Comparison of ENCODE assay signal across 1 cellular context in the genomic region with DNA sequence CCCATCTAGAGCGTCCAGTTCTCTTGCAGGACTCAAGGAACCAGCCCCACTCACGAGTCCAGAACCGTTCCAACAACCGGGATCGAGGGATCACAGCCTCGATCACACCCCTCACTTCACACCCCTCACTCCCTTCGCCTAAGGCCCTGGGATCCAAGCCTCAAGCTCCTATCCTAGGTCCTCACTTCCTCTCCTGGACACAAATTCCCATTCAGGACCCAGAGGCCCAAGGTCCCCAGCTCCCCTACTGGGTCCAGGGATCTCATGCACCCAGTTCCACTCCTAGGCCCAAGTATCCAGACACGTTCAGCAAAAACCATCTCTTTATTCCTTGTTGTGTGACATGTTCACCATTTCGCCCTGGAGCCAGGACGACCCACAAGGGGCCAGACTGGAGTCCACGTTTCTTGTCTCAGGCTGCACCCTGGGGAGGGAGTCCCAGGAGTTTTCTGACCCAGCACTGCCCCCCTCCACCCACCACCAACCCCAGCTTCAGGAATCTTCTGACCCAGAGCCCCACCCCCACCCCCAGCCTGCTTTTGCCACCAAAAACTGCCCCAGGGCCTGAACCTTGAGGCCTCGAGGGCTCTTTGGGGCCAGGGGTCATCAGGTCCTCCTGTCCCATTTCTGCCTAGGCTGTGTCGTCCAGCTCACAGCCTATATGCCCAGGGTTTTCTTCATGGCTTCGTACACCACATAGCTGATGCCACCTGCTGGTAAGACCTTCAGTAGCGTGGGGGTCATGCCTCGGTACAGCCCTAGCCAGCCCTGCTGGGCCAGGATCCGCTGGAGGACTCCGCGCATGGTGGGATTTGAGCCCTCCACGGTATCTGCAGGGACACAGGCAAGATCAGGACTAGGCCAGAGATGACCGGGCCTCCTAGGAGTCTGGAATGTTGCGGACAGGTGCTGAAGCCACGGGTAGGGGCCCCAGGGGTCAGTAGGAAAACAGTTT.
TF ChIP-seq lines count a peak whose summit lies in the region.

No MANE protein-coding gene starts in this region.

TF ChIP-seq in K562, 482 proteins besides CTCF, POLR2A, EP300 and RAD21 (continues in another document):
- TF ChIP-seq FOSL1 (tag; conservative IDR thresholded peaks at IDR 0.05) (no peak), ZNF274 (IDR thresholded peaks at IDR 0.05; ENCODE audit: borderline replicate concordance, low read depth, low read length) (no peak), PRMT5 (CRISPR knock-in tag; IDR thresholded peaks at IDR 0.05) (no peak), ZNF707 (CRISPR knock-in tag; conservative IDR thresholded peaks at IDR 0.05) (0 out of 2 replicates have a peak, but pooled peaks have one; percentile 1), CHCHD3 (CRISPR knock-in tag; IDR thresholded peaks at IDR 0.05) (no peak), IFI16 (CRISPR knock-in tag; IDR thresholded peaks at IDR 0.05) (no peak), FOXA3 (CRISPR knock-in tag; conservative IDR thresholded peaks at IDR 0.05 in 1 of 2, IDR thresholded peaks at IDR 0.05 in 1 of 2) (no peak), SIN3B (IDR thresholded peaks at IDR 0.05; ENCODE audit: low read depth) (no peak), DMBX1 (CRISPR knock-in tag; IDR thresholded peaks at IDR 0.05; ENCODE audit: borderline replicate concordance) (peak; percentile 8; the same call in 1 of the 2 replicates), BCL6 (CRISPR knock-in tag; IDR thresholded peaks at IDR 0.05) (no peak), NFIX (CRISPR knock-in tag; IDR thresholded peaks at IDR 0.05; ENCODE audit: low read depth) (no peak), YY1 (IDR thresholded peaks at IDR 0.05; ENCODE audit: borderline replicate concordance in 1 of 3, control insufficient read depth in 1 of 3, extremely low read depth in 1 of 3, insufficient read depth in 3 of 3, insufficient read length in 1 of 3, insufficient replicate concordance in 2 of 3, low read depth in 1 of 3, low read length in 2 of 3) (no peak), BACH1 (tag; IDR thresholded peaks at IDR 0.05) (no peak), ARID2 (IDR thresholded peaks at IDR 0.05) (no peak), ZNF586 (CRISPR knock-in tag; conservative IDR thresholded peaks at IDR 0.05) (no peak), ZNF197 (CRISPR knock-in tag; IDR thresholded peaks at IDR 0.05; ENCODE audit: low read depth) (peak; percentile 90; the same call in 1 of the 2 replicates), MAZ (CRISPR knock-in tag; conservative IDR thresholded peaks at IDR 0.05 in 1 of 2, IDR thresholded peaks at IDR 0.05 in 1 of 2) (0 out of 4 replicates have a peak, but pooled peaks of 1 of the 2 experiments have one; percentile 33), ZNF696 (CRISPR knock-in tag; conservative IDR thresholded peaks at IDR 0.05) (no peak), EGR1 (conservative IDR thresholded peaks at IDR 0.05) (no peak), MTA2 (IDR thresholded peaks at IDR 0.05; ENCODE audit: low read depth) (no peak), ADNP (tag; IDR thresholded peaks at IDR 0.05) (no peak), ZNF780A (CRISPR knock-in tag; IDR thresholded peaks at IDR 0.05) (no peak), ATF6 (CRISPR knock-in tag; IDR thresholded peaks at IDR 0.05) (no peak), KLF6 (CRISPR knock-in tag; IDR thresholded peaks at IDR 0.05; ENCODE audit: borderline replicate concordance) (no peak), NFIC (IDR thresholded peaks at IDR 0.05) (0 out of 2 replicates have a peak, but pooled peaks have one; percentile 2), DPF2 (IDR thresholded peaks at IDR 0.05) (peak; percentile 27; the same call in 1 of the 2 replicates), HMG20A (CRISPR knock-in tag; conservative IDR thresholded peaks at IDR 0.05) (no peak), FOXJ2 (tag; IDR thresholded peaks at IDR 0.05) (no peak), HDAC8 (tag; IDR thresholded peaks at IDR 0.05) (0 out of 2 replicates have a peak, but pooled peaks have one; percentile 1), MYNN (IDR thresholded peaks at IDR 0.05) (no peak), MYNN (CRISPR knock-in tag; IDR thresholded peaks at IDR 0.05) (no peak)
- TF ChIP-seq, protein P1, sequence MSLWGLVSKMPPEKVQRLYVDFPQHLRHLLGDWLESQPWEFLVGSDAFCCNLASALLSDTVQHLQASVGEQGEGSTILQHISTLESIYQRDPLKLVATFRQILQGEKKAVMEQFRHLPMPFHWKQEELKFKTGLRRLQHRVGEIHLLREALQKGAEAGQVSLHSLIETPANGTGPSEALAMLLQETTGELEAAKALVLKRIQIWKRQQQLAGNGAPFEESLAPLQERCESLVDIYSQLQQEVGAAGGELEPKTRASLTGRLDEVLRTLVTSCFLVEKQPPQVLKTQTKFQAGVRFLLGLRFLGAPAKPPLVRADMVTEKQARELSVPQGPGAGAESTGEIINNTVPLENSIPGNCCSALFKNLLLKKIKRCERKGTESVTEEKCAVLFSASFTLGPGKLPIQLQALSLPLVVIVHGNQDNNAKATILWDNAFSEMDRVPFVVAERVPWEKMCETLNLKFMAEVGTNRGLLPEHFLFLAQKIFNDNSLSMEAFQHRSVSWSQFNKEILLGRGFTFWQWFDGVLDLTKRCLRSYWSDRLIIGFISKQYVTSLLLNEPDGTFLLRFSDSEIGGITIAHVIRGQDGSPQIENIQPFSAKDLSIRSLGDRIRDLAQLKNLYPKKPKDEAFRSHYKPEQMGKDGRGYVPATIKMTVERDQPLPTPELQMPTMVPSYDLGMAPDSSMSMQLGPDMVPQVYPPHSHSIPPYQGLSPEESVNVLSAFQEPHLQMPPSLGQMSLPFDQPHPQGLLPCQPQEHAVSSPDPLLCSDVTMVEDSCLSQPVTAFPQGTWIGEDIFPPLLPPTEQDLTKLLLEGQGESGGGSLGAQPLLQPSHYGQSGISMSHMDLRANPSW (CRISPR knock-in tag; IDR thresholded peaks at IDR 0.05) = 0 out of 2 replicates have a peak, but pooled peaks have one; percentile 2
- TF ChIP-seq, protein P2, sequence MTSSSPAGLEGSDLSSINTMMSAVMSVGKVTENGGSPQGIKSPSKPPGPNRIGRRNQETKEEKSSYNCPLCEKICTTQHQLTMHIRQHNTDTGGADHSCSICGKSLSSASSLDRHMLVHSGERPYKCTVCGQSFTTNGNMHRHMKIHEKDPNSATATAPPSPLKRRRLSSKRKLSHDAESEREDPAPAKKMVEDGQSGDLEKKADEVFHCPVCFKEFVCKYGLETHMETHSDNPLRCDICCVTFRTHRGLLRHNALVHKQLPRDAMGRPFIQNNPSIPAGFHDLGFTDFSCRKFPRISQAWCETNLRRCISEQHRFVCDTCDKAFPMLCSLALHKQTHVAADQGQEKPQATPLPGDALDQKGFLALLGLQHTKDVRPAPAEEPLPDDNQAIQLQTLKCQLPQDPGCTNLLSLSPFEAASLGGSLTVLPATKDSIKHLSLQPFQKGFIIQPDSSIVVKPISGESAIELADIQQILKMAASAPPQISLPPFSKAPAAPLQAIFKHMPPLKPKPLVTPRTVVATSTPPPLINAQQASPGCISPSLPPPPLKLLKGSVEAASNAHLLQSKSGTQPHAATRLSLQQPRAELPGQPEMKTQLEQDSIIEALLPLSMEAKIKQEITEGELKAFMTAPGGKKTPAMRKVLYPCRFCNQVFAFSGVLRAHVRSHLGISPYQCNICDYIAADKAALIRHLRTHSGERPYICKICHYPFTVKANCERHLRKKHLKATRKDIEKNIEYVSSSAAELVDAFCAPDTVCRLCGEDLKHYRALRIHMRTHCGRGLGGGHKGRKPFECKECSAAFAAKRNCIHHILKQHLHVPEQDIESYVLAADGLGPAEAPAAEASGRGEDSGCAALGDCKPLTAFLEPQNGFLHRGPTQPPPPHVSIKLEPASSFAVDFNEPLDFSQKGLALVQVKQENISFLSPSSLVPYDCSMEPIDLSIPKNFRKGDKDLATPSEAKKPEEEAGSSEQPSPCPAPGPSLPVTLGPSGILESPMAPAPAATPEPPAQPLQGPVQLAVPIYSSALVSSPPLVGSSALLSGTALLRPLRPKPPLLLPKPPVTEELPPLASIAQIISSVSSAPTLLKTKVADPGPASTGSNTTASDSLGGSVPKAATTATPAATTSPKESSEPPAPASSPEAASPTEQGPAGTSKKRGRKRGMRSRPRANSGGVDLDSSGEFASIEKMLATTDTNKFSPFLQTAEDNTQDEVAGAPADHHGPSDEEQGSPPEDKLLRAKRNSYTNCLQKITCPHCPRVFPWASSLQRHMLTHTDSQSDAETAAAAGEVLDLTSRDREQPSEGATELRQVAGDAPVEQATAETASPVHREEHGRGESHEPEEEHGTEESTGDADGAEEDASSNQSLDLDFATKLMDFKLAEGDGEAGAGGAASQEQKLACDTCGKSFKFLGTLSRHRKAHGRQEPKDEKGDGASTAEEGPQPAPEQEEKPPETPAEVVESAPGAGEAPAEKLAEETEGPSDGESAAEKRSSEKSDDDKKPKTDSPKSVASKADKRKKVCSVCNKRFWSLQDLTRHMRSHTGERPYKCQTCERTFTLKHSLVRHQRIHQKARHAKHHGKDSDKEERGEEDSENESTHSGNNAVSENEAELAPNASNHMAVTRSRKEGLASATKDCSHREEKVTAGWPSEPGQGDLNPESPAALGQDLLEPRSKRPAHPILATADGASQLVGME (CRISPR knock-in tag; IDR thresholded peaks at IDR 0.05) = 0 out of 2 replicates have a peak, but pooled peaks have one; percentile 5
- TF ChIP-seq, protein P3, sequence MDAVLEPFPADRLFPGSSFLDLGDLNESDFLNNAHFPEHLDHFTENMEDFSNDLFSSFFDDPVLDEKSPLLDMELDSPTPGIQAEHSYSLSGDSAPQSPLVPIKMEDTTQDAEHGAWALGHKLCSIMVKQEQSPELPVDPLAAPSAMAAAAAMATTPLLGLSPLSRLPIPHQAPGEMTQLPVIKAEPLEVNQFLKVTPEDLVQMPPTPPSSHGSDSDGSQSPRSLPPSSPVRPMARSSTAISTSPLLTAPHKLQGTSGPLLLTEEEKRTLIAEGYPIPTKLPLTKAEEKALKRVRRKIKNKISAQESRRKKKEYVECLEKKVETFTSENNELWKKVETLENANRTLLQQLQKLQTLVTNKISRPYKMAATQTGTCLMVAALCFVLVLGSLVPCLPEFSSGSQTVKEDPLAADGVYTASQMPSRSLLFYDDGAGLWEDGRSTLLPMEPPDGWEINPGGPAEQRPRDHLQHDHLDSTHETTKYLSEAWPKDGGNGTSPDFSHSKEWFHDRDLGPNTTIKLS (IDR thresholded peaks at IDR 0.05; ENCODE audit: borderline replicate concordance, low read depth) = peak; percentile 32; the same call in 1 of the 2 replicates
- TF ChIP-seq, protein P4, sequence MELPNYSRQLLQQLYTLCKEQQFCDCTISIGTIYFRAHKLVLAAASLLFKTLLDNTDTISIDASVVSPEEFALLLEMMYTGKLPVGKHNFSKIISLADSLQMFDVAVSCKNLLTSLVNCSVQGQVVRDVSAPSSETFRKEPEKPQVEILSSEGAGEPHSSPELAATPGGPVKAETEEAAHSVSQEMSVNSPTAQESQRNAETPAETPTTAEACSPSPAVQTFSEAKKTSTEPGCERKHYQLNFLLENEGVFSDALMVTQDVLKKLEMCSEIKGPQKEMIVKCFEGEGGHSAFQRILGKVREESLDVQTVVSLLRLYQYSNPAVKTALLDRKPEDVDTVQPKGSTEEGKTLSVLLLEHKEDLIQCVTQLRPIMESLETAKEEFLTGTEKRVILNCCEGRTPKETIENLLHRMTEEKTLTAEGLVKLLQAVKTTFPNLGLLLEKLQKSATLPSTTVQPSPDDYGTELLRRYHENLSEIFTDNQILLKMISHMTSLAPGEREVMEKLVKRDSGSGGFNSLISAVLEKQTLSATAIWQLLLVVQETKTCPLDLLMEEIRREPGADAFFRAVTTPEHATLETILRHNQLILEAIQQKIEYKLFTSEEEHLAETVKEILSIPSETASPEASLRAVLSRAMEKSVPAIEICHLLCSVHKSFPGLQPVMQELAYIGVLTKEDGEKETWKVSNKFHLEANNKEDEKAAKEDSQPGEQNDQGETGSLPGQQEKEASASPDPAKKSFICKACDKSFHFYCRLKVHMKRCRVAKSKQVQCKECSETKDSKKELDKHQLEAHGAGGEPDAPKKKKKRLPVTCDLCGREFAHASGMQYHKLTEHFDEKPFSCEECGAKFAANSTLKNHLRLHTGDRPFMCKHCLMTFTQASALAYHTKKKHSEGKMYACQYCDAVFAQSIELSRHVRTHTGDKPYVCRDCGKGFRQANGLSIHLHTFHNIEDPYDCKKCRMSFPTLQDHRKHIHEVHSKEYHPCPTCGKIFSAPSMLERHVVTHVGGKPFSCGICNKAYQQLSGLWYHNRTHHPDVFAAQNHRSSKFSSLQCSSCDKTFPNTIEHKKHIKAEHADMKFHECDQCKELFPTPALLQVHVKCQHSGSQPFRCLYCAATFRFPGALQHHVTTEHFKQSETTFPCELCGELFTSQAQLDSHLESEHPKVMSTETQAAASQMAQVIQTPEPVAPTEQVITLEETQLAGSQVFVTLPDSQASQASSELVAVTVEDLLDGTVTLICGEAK (IDR thresholded peaks at IDR 0.05) = no peak
- TF ChIP-seq, protein P4 (CRISPR knock-in tag; IDR thresholded peaks at IDR 0.05) = no peak
